1 cellular context compared by ENCODE assay signal in the genomic region with DNA sequence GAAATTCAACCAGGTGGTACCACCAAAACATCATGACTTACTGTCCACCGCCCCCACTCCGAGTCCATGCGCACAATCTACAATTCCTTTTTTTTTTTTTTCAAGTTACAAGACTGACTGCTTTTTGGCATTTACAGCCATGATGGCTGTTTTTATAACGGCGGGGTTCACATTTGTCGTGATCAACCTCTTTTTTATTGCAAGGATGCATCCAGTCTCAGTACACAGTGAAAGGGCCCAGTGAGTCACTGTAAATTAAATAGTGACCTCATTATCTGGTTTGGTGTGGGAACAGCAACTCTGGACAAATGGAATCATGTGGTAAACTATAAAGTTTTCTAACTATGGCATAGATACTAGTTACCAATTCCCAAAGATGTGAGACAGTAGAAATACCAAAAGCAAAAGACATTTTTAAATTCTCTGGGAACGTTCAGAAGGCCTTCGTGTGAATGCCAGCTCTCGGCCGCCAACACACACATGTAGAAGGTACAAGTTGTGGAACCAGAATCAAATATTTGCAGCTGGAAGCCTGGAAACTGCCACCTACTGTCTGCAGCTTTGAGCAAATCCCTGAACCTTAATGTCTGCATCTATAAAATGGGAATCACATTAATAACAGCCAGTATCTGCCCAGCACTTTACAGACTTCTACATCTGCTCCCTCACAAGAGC.
A peak's percentile ranks its signal among the peaks of the same experiment; 100 is the strongest.
TF ChIP-seq lines count a peak whose summit lies in the region.

No MANE protein-coding gene starts in this region.

TF ChIP-seq in HEK293, 187 proteins besides CTCF, POLR2A, EP300 and RAD21 (continued from another document and continues in another):
- TF ChIP-seq, protein P1, sequence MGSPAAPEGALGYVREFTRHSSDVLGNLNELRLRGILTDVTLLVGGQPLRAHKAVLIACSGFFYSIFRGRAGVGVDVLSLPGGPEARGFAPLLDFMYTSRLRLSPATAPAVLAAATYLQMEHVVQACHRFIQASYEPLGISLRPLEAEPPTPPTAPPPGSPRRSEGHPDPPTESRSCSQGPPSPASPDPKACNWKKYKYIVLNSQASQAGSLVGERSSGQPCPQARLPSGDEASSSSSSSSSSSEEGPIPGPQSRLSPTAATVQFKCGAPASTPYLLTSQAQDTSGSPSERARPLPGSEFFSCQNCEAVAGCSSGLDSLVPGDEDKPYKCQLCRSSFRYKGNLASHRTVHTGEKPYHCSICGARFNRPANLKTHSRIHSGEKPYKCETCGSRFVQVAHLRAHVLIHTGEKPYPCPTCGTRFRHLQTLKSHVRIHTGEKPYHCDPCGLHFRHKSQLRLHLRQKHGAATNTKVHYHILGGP (tag by site-specific recombination; IDR thresholded peaks at IDR 0.05): no peak
- TF ChIP-seq, protein P2, sequence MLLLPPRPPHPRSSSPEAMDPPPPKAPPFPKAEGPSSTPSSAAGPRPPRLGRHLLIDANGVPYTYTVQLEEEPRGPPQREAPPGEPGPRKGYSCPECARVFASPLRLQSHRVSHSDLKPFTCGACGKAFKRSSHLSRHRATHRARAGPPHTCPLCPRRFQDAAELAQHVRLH (tag by site-specific recombination; IDR thresholded peaks at IDR 0.05): no peak
- no peak for TF ChIP-seq INSM2 (tag by site-specific recombination; IDR thresholded peaks at IDR 0.05)
- no peak for TF ChIP-seq KLF9 (tag by site-specific recombination; IDR thresholded peaks at IDR 0.05; ENCODE audit: low read depth)
- TF ChIP-seq ZBTB10 (tag by site-specific recombination; IDR thresholded peaks at IDR 0.05): no peak
- TF ChIP-seq YY2 (tag by site-specific recombination; IDR thresholded peaks at IDR 0.05): no peak
- TF ChIP-seq BCL11B (tag by site-specific recombination; IDR thresholded peaks at IDR 0.05; ENCODE audit: low read depth): no peak
- no peak for TF ChIP-seq SP3 (tag by site-specific recombination; IDR thresholded peaks at IDR 0.05)
- TF ChIP-seq HOXA7 (CRISPR knock-in tag; IDR thresholded peaks at IDR 0.05; ENCODE audit: borderline replicate concordance): no peak
- 0 out of 2 replicates have a peak, but pooled peaks have one; percentile 52 for TF ChIP-seq ZNF391 (tag by site-specific recombination; IDR thresholded peaks at IDR 0.05; ENCODE audit: borderline replicate concordance, low read depth)
- TF ChIP-seq ZNF366 (tag by site-specific recombination; conservative IDR thresholded peaks at IDR 0.05): no peak; the same call in 1 of the 2 replicates
- TF ChIP-seq, protein P3, sequence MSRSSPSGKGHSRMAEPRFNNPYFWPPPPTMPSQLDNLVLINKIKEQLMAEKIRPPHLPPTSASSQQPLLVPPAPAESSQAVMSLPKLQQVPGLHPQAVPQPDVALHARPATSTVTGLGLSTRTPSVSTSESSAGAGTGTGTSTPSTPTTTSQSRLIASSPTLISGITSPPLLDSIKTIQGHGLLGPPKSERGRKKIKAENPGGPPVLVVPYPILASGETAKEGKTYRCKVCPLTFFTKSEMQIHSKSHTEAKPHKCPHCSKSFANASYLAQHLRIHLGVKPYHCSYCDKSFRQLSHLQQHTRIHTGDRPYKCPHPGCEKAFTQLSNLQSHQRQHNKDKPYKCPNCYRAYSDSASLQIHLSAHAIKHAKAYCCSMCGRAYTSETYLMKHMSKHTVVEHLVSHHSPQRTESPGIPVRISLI (tag by site-specific recombination; IDR thresholded peaks at IDR 0.05): peak; percentile 86
- no peak for TF ChIP-seq ZNF610 (tag by site-specific recombination; IDR thresholded peaks at IDR 0.05; ENCODE audit: borderline replicate concordance)
- TF ChIP-seq ZNF549 (tag by site-specific recombination; IDR thresholded peaks at IDR 0.05): no peak
- no peak for TF ChIP-seq ZNF596 (tag by site-specific recombination; IDR thresholded peaks at IDR 0.05)
- TF ChIP-seq ZNF19 (tag by site-specific recombination; IDR thresholded peaks at IDR 0.05; ENCODE audit: low read depth): no peak
- TF ChIP-seq ZNF571 (tag by site-specific recombination; IDR thresholded peaks at IDR 0.05): no peak
- TF ChIP-seq ZNF473 (tag by site-specific recombination; IDR thresholded peaks at IDR 0.05): no peak
- TF ChIP-seq, protein P4, sequence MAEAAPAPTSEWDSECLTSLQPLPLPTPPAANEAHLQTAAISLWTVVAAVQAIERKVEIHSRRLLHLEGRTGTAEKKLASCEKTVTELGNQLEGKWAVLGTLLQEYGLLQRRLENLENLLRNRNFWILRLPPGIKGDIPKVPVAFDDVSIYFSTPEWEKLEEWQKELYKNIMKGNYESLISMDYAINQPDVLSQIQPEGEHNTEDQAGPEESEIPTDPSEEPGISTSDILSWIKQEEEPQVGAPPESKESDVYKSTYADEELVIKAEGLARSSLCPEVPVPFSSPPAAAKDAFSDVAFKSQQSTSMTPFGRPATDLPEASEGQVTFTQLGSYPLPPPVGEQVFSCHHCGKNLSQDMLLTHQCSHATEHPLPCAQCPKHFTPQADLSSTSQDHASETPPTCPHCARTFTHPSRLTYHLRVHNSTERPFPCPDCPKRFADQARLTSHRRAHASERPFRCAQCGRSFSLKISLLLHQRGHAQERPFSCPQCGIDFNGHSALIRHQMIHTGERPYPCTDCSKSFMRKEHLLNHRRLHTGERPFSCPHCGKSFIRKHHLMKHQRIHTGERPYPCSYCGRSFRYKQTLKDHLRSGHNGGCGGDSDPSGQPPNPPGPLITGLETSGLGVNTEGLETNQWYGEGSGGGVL (tag by site-specific recombination; IDR thresholded peaks at IDR 0.05): peak; percentile 31; the same call in 1 of the 2 replicates
- no peak for TF ChIP-seq ZNF274 (IDR thresholded peaks at IDR 0.05; ENCODE audit: low read length)
- TF ChIP-seq ZNF274 (tag by site-specific recombination; IDR thresholded peaks at IDR 0.05; ENCODE audit: borderline replicate concordance): no peak
- no peak for TF ChIP-seq ZNF677 (tag by site-specific recombination; IDR thresholded peaks at IDR 0.05)
- peak; percentile 49 for TF ChIP-seq ZNF341 (tag by site-specific recombination; IDR thresholded peaks at IDR 0.05; ENCODE audit: low read depth)
- no peak for TF ChIP-seq ZNF837 (tag by site-specific recombination; IDR thresholded peaks at IDR 0.05)
- TF ChIP-seq ZNF629 (tag by site-specific recombination; IDR thresholded peaks at IDR 0.05): peak; percentile 88
- no peak for TF ChIP-seq ZNF221 (tag by site-specific recombination; IDR thresholded peaks at IDR 0.05; ENCODE audit: borderline replicate concordance)
- peak; percentile 79 for TF ChIP-seq ZBTB21 (tag by site-specific recombination; IDR thresholded peaks at IDR 0.05)
- TF ChIP-seq ZBTB48 (tag by site-specific recombination; IDR thresholded peaks at IDR 0.05): no peak
- no peak for TF ChIP-seq ZNF114 (tag by site-specific recombination; IDR thresholded peaks at IDR 0.05)
- TF ChIP-seq ZNF404 (tag by site-specific recombination; IDR thresholded peaks at IDR 0.05): no peak
- no peak for TF ChIP-seq ZNF175 (tag by site-specific recombination; IDR thresholded peaks at IDR 0.05)
- TF ChIP-seq ZNF530 (tag by site-specific recombination; IDR thresholded peaks at IDR 0.05; ENCODE audit: low read depth): no peak
- no peak for TF ChIP-seq ZBTB11 (tag by site-specific recombination; conservative IDR thresholded peaks at IDR 0.05; ENCODE audit: low read depth)
- no peak for TF ChIP-seq ZNF488 (tag by site-specific recombination; IDR thresholded peaks at IDR 0.05)
- no peak for TF ChIP-seq ZNF792 (tag by site-specific recombination; IDR thresholded peaks at IDR 0.05)
- TF ChIP-seq ZNF423 (tag by site-specific recombination; IDR thresholded peaks at IDR 0.05): no peak
- TF ChIP-seq, protein P5, sequence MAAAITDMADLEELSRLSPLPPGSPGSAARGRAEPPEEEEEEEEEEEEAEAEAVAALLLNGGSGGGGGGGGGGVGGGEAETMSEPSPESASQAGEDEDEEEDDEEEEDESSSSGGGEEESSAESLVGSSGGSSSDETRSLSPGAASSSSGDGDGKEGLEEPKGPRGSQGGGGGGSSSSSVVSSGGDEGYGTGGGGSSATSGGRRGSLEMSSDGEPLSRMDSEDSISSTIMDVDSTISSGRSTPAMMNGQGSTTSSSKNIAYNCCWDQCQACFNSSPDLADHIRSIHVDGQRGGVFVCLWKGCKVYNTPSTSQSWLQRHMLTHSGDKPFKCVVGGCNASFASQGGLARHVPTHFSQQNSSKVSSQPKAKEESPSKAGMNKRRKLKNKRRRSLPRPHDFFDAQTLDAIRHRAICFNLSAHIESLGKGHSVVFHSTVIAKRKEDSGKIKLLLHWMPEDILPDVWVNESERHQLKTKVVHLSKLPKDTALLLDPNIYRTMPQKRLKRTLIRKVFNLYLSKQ (tag by site-specific recombination; IDR thresholded peaks at IDR 0.05; ENCODE audit: borderline replicate concordance): no peak
- no peak for TF ChIP-seq ZNF18 (tag by site-specific recombination; IDR thresholded peaks at IDR 0.05)
- TF ChIP-seq ZEB2 (tag by site-specific recombination; IDR thresholded peaks at IDR 0.05): peak; percentile 80
- no peak for TF ChIP-seq ZNF501 (tag by site-specific recombination; IDR thresholded peaks at IDR 0.05)
